In the genomic region with DNA sequence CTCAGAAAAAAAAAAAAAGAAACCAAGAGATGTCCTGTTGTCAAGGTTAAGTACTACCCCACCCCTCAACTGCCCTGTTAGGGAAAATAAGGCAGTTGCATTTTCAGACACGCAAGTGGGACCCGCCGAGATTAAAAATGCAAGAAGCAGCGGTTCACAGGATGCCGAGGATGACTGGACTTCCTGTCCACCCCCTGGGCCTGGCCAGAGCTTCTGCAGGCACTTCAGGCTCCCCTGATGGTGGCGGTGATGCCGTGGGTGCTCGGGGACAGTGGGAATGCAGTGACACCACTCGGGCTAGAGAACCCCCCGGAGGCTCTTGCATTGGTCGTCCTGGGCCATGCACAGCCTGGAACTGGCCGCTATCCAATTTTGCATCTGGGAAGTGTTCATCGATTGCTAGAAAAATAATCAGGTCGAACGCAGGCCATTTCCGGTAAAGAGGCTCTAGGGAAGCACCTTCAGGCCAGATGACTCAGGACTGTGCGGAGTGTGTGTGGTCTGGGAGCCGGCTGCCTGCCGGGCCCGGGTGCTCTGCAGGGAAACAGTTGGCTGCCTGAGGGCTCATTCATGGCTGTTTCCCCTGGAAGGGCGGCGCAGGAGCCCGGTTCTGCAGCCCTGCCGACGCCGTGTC, we compare ENCODE assay signal across 1 cellular context.
TF ChIP-seq lines count a peak whose summit lies in the region.

No MANE protein-coding gene starts in this region.

TF ChIP-seq in K562, 482 proteins besides CTCF, POLR2A, EP300 and RAD21 (continued from another document and continues in another):
- TF ChIP-seq, protein P1, sequence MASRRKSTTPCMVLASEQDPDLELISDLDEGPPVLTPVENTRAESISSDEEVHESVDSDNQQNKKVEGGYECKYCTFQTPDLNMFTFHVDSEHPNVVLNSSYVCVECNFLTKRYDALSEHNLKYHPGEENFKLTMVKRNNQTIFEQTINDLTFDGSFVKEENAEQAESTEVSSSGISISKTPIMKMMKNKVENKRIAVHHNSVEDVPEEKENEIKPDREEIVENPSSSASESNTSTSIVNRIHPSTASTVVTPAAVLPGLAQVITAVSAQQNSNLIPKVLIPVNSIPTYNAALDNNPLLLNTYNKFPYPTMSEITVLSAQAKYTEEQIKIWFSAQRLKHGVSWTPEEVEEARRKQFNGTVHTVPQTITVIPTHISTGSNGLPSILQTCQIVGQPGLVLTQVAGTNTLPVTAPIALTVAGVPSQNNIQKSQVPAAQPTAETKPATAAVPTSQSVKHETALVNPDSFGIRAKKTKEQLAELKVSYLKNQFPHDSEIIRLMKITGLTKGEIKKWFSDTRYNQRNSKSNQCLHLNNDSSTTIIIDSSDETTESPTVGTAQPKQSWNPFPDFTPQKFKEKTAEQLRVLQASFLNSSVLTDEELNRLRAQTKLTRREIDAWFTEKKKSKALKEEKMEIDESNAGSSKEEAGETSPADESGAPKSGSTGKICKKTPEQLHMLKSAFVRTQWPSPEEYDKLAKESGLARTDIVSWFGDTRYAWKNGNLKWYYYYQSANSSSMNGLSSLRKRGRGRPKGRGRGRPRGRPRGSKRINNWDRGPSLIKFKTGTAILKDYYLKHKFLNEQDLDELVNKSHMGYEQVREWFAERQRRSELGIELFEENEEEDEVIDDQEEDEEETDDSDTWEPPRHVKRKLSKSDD (conservative IDR thresholded peaks at IDR 0.05; ENCODE audit: low read length): no peak
- TF ChIP-seq TRIM28 (IDR thresholded peaks at IDR 0.05): no peak
- no peak for TF ChIP-seq LARP7 (IDR thresholded peaks at IDR 0.05)
- no peak for TF ChIP-seq SMARCB1 (IDR thresholded peaks at IDR 0.05; ENCODE audit: insufficient read length, low read depth)
- peak; percentile 69; the same call in 1 of the 2 replicates for TF ChIP-seq ELF1 (tag; IDR thresholded peaks at IDR 0.05)
- no peak for TF ChIP-seq KAT2B (IDR thresholded peaks at IDR 0.05; ENCODE audit: low read depth, low read length)
- TF ChIP-seq, protein P2, sequence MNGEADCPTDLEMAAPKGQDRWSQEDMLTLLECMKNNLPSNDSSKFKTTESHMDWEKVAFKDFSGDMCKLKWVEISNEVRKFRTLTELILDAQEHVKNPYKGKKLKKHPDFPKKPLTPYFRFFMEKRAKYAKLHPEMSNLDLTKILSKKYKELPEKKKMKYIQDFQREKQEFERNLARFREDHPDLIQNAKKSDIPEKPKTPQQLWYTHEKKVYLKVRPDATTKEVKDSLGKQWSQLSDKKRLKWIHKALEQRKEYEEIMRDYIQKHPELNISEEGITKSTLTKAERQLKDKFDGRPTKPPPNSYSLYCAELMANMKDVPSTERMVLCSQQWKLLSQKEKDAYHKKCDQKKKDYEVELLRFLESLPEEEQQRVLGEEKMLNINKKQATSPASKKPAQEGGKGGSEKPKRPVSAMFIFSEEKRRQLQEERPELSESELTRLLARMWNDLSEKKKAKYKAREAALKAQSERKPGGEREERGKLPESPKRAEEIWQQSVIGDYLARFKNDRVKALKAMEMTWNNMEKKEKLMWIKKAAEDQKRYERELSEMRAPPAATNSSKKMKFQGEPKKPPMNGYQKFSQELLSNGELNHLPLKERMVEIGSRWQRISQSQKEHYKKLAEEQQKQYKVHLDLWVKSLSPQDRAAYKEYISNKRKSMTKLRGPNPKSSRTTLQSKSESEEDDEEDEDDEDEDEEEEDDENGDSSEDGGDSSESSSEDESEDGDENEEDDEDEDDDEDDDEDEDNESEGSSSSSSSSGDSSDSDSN (IDR thresholded peaks at IDR 0.05; ENCODE audit: borderline replicate concordance in 1 of 2, low read depth in 2 of 2, low read length in 2 of 2): peak in 1 of 2 experiments; percentile 79; a peak in 3 of 4 replicates
- no peak for TF ChIP-seq ZNF644 (tag; IDR thresholded peaks at IDR 0.05; ENCODE audit: low read depth)
- no peak for TF ChIP-seq TCFL5 (CRISPR knock-in tag; conservative IDR thresholded peaks at IDR 0.05)
- TF ChIP-seq ZNF12 (CRISPR knock-in tag; IDR thresholded peaks at IDR 0.05): 0 out of 2 replicates have a peak, but pooled peaks have one; percentile 30
- TF ChIP-seq, protein P3, sequence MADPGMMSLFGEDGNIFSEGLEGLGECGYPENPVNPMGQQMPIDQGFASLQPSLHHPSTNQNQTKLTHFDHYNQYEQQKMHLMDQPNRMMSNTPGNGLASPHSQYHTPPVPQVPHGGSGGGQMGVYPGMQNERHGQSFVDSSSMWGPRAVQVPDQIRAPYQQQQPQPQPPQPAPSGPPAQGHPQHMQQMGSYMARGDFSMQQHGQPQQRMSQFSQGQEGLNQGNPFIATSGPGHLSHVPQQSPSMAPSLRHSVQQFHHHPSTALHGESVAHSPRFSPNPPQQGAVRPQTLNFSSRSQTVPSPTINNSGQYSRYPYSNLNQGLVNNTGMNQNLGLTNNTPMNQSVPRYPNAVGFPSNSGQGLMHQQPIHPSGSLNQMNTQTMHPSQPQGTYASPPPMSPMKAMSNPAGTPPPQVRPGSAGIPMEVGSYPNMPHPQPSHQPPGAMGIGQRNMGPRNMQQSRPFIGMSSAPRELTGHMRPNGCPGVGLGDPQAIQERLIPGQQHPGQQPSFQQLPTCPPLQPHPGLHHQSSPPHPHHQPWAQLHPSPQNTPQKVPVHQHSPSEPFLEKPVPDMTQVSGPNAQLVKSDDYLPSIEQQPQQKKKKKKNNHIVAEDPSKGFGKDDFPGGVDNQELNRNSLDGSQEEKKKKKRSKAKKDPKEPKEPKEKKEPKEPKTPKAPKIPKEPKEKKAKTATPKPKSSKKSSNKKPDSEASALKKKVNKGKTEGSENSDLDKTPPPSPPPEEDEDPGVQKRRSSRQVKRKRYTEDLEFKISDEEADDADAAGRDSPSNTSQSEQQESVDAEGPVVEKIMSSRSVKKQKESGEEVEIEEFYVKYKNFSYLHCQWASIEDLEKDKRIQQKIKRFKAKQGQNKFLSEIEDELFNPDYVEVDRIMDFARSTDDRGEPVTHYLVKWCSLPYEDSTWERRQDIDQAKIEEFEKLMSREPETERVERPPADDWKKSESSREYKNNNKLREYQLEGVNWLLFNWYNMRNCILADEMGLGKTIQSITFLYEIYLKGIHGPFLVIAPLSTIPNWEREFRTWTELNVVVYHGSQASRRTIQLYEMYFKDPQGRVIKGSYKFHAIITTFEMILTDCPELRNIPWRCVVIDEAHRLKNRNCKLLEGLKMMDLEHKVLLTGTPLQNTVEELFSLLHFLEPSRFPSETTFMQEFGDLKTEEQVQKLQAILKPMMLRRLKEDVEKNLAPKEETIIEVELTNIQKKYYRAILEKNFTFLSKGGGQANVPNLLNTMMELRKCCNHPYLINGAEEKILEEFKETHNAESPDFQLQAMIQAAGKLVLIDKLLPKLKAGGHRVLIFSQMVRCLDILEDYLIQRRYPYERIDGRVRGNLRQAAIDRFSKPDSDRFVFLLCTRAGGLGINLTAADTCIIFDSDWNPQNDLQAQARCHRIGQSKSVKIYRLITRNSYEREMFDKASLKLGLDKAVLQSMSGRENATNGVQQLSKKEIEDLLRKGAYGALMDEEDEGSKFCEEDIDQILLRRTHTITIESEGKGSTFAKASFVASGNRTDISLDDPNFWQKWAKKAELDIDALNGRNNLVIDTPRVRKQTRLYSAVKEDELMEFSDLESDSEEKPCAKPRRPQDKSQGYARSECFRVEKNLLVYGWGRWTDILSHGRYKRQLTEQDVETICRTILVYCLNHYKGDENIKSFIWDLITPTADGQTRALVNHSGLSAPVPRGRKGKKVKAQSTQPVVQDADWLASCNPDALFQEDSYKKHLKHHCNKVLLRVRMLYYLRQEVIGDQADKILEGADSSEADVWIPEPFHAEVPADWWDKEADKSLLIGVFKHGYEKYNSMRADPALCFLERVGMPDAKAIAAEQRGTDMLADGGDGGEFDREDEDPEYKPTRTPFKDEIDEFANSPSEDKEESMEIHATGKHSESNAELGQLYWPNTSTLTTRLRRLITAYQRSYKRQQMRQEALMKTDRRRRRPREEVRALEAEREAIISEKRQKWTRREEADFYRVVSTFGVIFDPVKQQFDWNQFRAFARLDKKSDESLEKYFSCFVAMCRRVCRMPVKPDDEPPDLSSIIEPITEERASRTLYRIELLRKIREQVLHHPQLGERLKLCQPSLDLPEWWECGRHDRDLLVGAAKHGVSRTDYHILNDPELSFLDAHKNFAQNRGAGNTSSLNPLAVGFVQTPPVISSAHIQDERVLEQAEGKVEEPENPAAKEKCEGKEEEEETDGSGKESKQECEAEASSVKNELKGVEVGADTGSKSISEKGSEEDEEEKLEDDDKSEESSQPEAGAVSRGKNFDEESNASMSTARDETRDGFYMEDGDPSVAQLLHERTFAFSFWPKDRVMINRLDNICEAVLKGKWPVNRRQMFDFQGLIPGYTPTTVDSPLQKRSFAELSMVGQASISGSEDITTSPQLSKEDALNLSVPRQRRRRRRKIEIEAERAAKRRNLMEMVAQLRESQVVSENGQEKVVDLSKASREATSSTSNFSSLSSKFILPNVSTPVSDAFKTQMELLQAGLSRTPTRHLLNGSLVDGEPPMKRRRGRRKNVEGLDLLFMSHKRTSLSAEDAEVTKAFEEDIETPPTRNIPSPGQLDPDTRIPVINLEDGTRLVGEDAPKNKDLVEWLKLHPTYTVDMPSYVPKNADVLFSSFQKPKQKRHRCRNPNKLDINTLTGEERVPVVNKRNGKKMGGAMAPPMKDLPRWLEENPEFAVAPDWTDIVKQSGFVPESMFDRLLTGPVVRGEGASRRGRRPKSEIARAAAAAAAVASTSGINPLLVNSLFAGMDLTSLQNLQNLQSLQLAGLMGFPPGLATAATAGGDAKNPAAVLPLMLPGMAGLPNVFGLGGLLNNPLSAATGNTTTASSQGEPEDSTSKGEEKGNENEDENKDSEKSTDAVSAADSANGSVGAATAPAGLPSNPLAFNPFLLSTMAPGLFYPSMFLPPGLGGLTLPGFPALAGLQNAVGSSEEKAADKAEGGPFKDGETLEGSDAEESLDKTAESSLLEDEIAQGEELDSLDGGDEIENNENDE (IDR thresholded peaks at IDR 0.05; ENCODE audit: low read depth, low read length): no peak
- TF ChIP-seq NR2F6 (CRISPR knock-in tag; IDR thresholded peaks at IDR 0.05): no peak
- no peak for TF ChIP-seq NCOR1 (IDR thresholded peaks at IDR 0.05)
- no peak for TF ChIP-seq MEF2D (tag; conservative IDR thresholded peaks at IDR 0.05; ENCODE audit: low read depth)
- TF ChIP-seq SIX5 (IDR thresholded peaks at IDR 0.05; ENCODE audit: borderline replicate concordance in 1 of 2, insufficient read depth in 1 of 2, low read depth in 1 of 2, low read length in 2 of 2): no peak
- no peak for TF ChIP-seq CREBBP (IDR thresholded peaks at IDR 0.05; ENCODE audit: low read depth, low read length)
- TF ChIP-seq ZNF239 (CRISPR knock-in tag; IDR thresholded peaks at IDR 0.05): no peak
- TF ChIP-seq, protein P4, sequence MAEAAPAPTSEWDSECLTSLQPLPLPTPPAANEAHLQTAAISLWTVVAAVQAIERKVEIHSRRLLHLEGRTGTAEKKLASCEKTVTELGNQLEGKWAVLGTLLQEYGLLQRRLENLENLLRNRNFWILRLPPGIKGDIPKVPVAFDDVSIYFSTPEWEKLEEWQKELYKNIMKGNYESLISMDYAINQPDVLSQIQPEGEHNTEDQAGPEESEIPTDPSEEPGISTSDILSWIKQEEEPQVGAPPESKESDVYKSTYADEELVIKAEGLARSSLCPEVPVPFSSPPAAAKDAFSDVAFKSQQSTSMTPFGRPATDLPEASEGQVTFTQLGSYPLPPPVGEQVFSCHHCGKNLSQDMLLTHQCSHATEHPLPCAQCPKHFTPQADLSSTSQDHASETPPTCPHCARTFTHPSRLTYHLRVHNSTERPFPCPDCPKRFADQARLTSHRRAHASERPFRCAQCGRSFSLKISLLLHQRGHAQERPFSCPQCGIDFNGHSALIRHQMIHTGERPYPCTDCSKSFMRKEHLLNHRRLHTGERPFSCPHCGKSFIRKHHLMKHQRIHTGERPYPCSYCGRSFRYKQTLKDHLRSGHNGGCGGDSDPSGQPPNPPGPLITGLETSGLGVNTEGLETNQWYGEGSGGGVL (CRISPR knock-in tag; IDR thresholded peaks at IDR 0.05): no peak
- peak; percentile 33; the same call in 1 of the 2 replicates for TF ChIP-seq NFRKB (IDR thresholded peaks at IDR 0.05; ENCODE audit: low read depth)
- no peak for TF ChIP-seq CBX2 (IDR thresholded peaks at IDR 0.05; ENCODE audit: insufficient read depth, low read length, poor library complexity, severe bottlenecking)
- TF ChIP-seq, protein P5, sequence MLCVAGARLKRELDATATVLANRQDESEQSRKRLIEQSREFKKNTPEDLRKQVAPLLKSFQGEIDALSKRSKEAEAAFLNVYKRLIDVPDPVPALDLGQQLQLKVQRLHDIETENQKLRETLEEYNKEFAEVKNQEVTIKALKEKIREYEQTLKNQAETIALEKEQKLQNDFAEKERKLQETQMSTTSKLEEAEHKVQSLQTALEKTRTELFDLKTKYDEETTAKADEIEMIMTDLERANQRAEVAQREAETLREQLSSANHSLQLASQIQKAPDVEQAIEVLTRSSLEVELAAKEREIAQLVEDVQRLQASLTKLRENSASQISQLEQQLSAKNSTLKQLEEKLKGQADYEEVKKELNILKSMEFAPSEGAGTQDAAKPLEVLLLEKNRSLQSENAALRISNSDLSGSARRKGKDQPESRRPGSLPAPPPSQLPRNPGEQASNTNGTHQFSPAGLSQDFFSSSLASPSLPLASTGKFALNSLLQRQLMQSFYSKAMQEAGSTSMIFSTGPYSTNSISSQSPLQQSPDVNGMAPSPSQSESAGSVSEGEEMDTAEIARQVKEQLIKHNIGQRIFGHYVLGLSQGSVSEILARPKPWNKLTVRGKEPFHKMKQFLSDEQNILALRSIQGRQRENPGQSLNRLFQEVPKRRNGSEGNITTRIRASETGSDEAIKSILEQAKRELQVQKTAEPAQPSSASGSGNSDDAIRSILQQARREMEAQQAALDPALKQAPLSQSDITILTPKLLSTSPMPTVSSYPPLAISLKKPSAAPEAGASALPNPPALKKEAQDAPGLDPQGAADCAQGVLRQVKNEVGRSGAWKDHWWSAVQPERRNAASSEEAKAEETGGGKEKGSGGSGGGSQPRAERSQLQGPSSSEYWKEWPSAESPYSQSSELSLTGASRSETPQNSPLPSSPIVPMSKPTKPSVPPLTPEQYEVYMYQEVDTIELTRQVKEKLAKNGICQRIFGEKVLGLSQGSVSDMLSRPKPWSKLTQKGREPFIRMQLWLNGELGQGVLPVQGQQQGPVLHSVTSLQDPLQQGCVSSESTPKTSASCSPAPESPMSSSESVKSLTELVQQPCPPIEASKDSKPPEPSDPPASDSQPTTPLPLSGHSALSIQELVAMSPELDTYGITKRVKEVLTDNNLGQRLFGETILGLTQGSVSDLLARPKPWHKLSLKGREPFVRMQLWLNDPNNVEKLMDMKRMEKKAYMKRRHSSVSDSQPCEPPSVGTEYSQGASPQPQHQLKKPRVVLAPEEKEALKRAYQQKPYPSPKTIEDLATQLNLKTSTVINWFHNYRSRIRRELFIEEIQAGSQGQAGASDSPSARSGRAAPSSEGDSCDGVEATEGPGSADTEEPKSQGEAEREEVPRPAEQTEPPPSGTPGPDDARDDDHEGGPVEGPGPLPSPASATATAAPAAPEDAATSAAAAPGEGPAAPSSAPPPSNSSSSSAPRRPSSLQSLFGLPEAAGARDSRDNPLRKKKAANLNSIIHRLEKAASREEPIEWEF (CRISPR knock-in tag; IDR thresholded peaks at IDR 0.05): 0 out of 2 replicates have a peak, but pooled peaks have one; percentile 35
- TF ChIP-seq, protein P6, sequence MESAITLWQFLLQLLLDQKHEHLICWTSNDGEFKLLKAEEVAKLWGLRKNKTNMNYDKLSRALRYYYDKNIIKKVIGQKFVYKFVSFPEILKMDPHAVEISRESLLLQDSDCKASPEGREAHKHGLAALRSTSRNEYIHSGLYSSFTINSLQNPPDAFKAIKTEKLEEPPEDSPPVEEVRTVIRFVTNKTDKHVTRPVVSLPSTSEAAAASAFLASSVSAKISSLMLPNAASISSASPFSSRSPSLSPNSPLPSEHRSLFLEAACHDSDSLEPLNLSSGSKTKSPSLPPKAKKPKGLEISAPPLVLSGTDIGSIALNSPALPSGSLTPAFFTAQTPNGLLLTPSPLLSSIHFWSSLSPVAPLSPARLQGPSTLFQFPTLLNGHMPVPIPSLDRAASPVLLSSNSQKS (CRISPR knock-in tag; IDR thresholded peaks at IDR 0.05): no peak
- TF ChIP-seq ZNF445 (CRISPR knock-in tag; IDR thresholded peaks at IDR 0.05; ENCODE audit: low read depth): no peak
- TF ChIP-seq ZNF253 (CRISPR knock-in tag; conservative IDR thresholded peaks at IDR 0.05): no peak
- TF ChIP-seq ERF (CRISPR knock-in tag; IDR thresholded peaks at IDR 0.05): peak; percentile 38; the same call in 1 of the 2 replicates
- TF ChIP-seq ZNF431 (CRISPR knock-in tag; IDR thresholded peaks at IDR 0.05): no peak
- peak in 1 of 2 experiments; percentile 60; a peak in 2 of 4 replicates for TF ChIP-seq KDM1A (IDR thresholded peaks at IDR 0.05)
- no peak for TF ChIP-seq ZNF212 (CRISPR knock-in tag; IDR thresholded peaks at IDR 0.05)
